Comparison of ENCODE assay signal across 35 cellular contexts in the genomic region with DNA sequence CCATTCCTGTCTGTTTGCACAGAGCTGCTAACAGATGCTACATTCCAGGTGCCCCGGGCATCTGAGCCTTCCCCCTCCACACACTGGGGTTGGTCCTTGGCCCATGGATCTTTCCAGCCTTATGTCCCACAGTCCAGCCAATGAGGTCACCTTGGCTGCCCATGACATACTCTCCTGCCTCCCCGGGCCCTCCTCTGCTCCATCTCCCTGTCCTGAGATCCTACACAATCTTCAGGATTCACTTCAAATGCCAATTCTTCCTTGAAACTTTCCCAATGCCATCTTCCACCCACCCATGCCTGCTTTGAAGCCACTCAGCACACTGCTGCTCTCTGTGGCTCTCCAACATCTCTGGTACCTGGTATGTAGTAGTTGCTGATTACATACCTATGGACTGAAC. TPM values are rescaled to one million over a fixed set of nuclear protein-coding genes. Genes with fewer than 3 reads are reported as not detected.
"Had no signal": no experiment of that assay in that cellular context is flagged by ENCODE, and none has a peak within 500 bp of the region (broad histone marks: within the 10 kb centered on the region; RNA-seq: fewer than 3 reads in every experiment).

No MANE protein-coding gene starts in this region.

- H3K9me3 Mint-ChIP-seq: activated CD4-positive, alpha-beta memory T cell treated with anti-CD3 and anti-CD28 coated beads for 36 hours; activated CD4-positive, alpha-beta T cell treated with anti-CD3 and anti-CD28 coated beads, Interleukin-2, amount 10 ng/mL, durations not matched to agents 24 days and 14 days; activated naive CD4-positive, alpha-beta T cell treated with anti-CD3 and anti-CD28 coated beads for 36 hours; activated naive CD8-positive, alpha-beta T cell treated with anti-CD3 and anti-CD28 coated beads for 36 hours; activated T-helper 1 cell treated with anti-CD3 and anti-CD28 coated beads, Interleukin-12 subunit alpha, Interleukin-12 subunit beta, Interleukin-2, Interleukin-4 antibody, amounts not matched to agents 30 ng/mL and 10 ng/mL and 1 ng/mL, durations not matched to agents 14 hours and 24 hours and 36 hours; neural crest cell; stimulated activated naive CD8-positive, alpha-beta T cell treated with anti-CD3 and anti-CD28 coated beads, Interleukin-15, Interleukin-2, amounts not matched to agents 100 ng/mL and 50 ng/mL, for 24 hours; T-helper 1 cell treated with Interleukin-12 subunit alpha and Interleukin-12 subunit beta and Interleukin-4 antibody, amounts not matched to agents 30 μg/mL and 1 μg/mL, for 36 hours; type B pancreatic cell had no signal

- ATAC-seq: activated CD4-positive, CD25-positive, alpha-beta regulatory T cell treated with anti-CD3 and anti-CD28 coated beads, Interleukin-2, amount 50 U/mL, for 24 hours; gastroesophageal sphincter; left colon; naive thymus-derived CD4-positive, alpha-beta T cell; right cardiac atrium had no signal

- H3K4me3 ChIP-seq: adrenal gland, ascending aorta, cardiac muscle cell, gastroesophageal sphincter, vagina had no signal

- H3K36me3 Mint-ChIP-seq: activated CD4-positive, alpha-beta memory T cell treated with anti-CD3 and anti-CD28 coated beads for 36 hours; activated naive CD8-positive, alpha-beta T cell treated with anti-CD3 and anti-CD28 coated beads for 36 hours; brain; naive thymus-derived CD4-positive, alpha-beta T cell had no signal

- H3K27ac Mint-ChIP-seq: activated CD4-positive, alpha-beta memory T cell treated with anti-CD3 and anti-CD28 coated beads for 36 hours; activated CD4-positive, alpha-beta T cell treated with anti-CD3 and anti-CD28 coated beads, Interleukin-2, amount 10 ng/mL, durations not matched to agents 24 days and 14 days; activated naive CD4-positive, alpha-beta T cell treated with anti-CD3 and anti-CD28 coated beads for 36 hours; activated naive CD8-positive, alpha-beta T cell treated with anti-CD3 and anti-CD28 coated beads for 36 hours; activated T-helper 1 cell treated with anti-CD3 and anti-CD28 coated beads, Interleukin-12 subunit alpha, Interleukin-12 subunit beta, Interleukin-2, Interleukin-4 antibody, amounts not matched to agents 30 ng/mL and 10 ng/mL and 1 ng/mL, durations not matched to agents 14 hours and 24 hours and 36 hours; stimulated activated naive CD8-positive, alpha-beta T cell treated with anti-CD3 and anti-CD28 coated beads, Interleukin-15, Interleukin-2, amounts not matched to agents 100 ng/mL and 50 ng/mL, for 24 hours; T-helper 1 cell treated with Interleukin-12 subunit alpha and Interleukin-12 subunit beta and Interleukin-4 antibody, amounts not matched to agents 30 μg/mL and 1 μg/mL, for 36 hours; type B pancreatic cell had no signal

- H3K4me1 Mint-ChIP-seq: activated CD4-positive, alpha-beta T cell treated with anti-CD3 and anti-CD28 coated beads, Interleukin-2, amount 10 ng/mL, durations not matched to agents 24 days and 14 days had no signal

- H3K9me3 ChIP-seq: adrenal gland, ascending aorta, gastroesophageal sphincter, vagina had no signal

- H3K27ac ChIP-seq: ascending aorta, cardiac muscle cell, gastroesophageal sphincter, parathyroid adenoma, vagina, WERI-Rb-1 had no signal

- DNase-seq: activated CD4-positive, alpha-beta memory T cell treated with anti-CD3 and anti-CD28 coated beads for 36 hours; activated CD4-positive, alpha-beta T cell treated with anti-CD3 and anti-CD28 coated beads, Interleukin-2, amount 10 ng/mL, durations not matched to agents 24 days and 14 days; activated effector memory CD4-positive, alpha-beta T cell treated with anti-CD3 and anti-CD28 coated beads, Interleukin-2, amount 50 U/mL, for 16 hours; activated naive CD4-positive, alpha-beta T cell treated with anti-CD3 and anti-CD28 coated beads for 36 hours; activated naive CD8-positive, alpha-beta T cell treated with anti-CD3 and anti-CD28 coated beads for 36 hours; activated T-cell treated with anti-CD3 and anti-CD28 coated beads for 4 hours; hippocampal formation; midbrain; naive thymus-derived CD4-positive, alpha-beta T cell; nucleus accumbens; right cardiac atrium; stimulated activated CD4-positive, alpha-beta T cell treated with anti-CD3 and anti-CD28 coated beads, Interleukin-12 subunit alpha, Interleukin-12 subunit beta, amount 100 ng/mL, for 4 hours; stimulated activated CD4-positive, alpha-beta T cell treated with anti-CD3 and anti-CD28 coated beads, Interleukin-4, amount 100 ng/mL, for 1 hour; substantia nigra; SW 1271; T-helper 9 cell; WERI-Rb-1 had no signal

- H3K4me1 ChIP-seq: parathyroid adenoma had no signal

- H3K36me3 ChIP-seq: adrenal gland, ascending aorta, cardiac muscle cell, gastroesophageal sphincter, vagina had no signal

- H3K4me3 Mint-ChIP-seq: activated CD4-positive, alpha-beta memory T cell treated with anti-CD3 and anti-CD28 coated beads for 36 hours; activated CD4-positive, alpha-beta T cell treated with anti-CD3 and anti-CD28 coated beads, Interleukin-2, amount 10 ng/mL, durations not matched to agents 24 days and 14 days; activated naive CD4-positive, alpha-beta T cell treated with anti-CD3 and anti-CD28 coated beads for 36 hours; activated naive CD8-positive, alpha-beta T cell treated with anti-CD3 and anti-CD28 coated beads for 36 hours; activated T-helper 1 cell treated with anti-CD3 and anti-CD28 coated beads, Interleukin-12 subunit alpha, Interleukin-12 subunit beta, Interleukin-2, Interleukin-4 antibody, amounts not matched to agents 30 ng/mL and 10 ng/mL and 1 ng/mL, durations not matched to agents 14 hours and 24 hours and 36 hours; brain; naive thymus-derived CD4-positive, alpha-beta T cell; neural crest cell; stimulated activated naive CD8-positive, alpha-beta T cell treated with anti-CD3 and anti-CD28 coated beads, Interleukin-15, Interleukin-2, amounts not matched to agents 100 ng/mL and 50 ng/mL, for 24 hours; T-helper 1 cell treated with Interleukin-12 subunit alpha and Interleukin-12 subunit beta and Interleukin-4 antibody, amounts not matched to agents 30 μg/mL and 1 μg/mL, for 36 hours; type B pancreatic cell had no signal

RNA-seq across cellular contexts. Expression of a gene that starts 4.3 kb away (rescaled TPM):
- total RNA-seq: activated CD4-positive, alpha-beta memory T cell treated with anti-CD3 and anti-CD28 coated beads for 36 hours; activated CD4-positive, alpha-beta T cell treated with anti-CD3 and anti-CD28 coated beads, Interleukin-2, amount 10 ng/mL, durations not matched to agents 24 days and 14 days; activated naive CD4-positive, alpha-beta T cell treated with anti-CD3 and anti-CD28 coated beads for 36 hours; activated naive CD8-positive, alpha-beta T cell treated with anti-CD3 and anti-CD28 coated beads for 36 hours; activated T-helper 1 cell treated with anti-CD3 and anti-CD28 coated beads, Interleukin-12 subunit alpha, Interleukin-12 subunit beta, Interleukin-2, Interleukin-4 antibody, amounts not matched to agents 30 ng/mL and 10 ng/mL and 1 ng/mL, durations not matched to agents 14 hours and 24 hours and 36 hours; ascending aorta; endothelial cell of umbilical vein; fibroblast of lung; fibroblast of villous mesenchyme; naive thymus-derived CD4-positive, alpha-beta T cell had no signal
- polyA plus RNA-seq: endothelial cell of umbilical vein; fibroblast of lung; keratinocyte; naive thymus-derived CD4-positive, alpha-beta T cell had no signal

RNA-seq across cellular contexts. Expression of a gene that starts 24.5 kb away (rescaled TPM):
- total RNA-seq: activated CD4-positive, alpha-beta memory T cell treated with anti-CD3 and anti-CD28 coated beads for 36 hours; activated CD4-positive, alpha-beta T cell treated with anti-CD3 and anti-CD28 coated beads, Interleukin-2, amount 10 ng/mL, durations not matched to agents 24 days and 14 days; activated naive CD4-positive, alpha-beta T cell treated with anti-CD3 and anti-CD28 coated beads for 36 hours; activated naive CD8-positive, alpha-beta T cell treated with anti-CD3 and anti-CD28 coated beads for 36 hours; activated T-helper 1 cell treated with anti-CD3 and anti-CD28 coated beads, Interleukin-12 subunit alpha, Interleukin-12 subunit beta, Interleukin-2, Interleukin-4 antibody, amounts not matched to agents 30 ng/mL and 10 ng/mL and 1 ng/mL, durations not matched to agents 14 hours and 24 hours and 36 hours; ascending aorta; endothelial cell of umbilical vein; fibroblast of lung; fibroblast of villous mesenchyme; naive thymus-derived CD4-positive, alpha-beta T cell; right cardiac atrium had no signal
- polyA plus RNA-seq: cardiac muscle cell; fibroblast of lung; naive thymus-derived CD4-positive, alpha-beta T cell; right cardiac atrium had no signal

RNA-seq across cellular contexts. Expression of a gene that starts 51.2 kb away (rescaled TPM):
- total RNA-seq: ascending aorta had no signal
